ENCODE assay signal across 2 cellular contexts in genomic region chr12:38587594-38587993, GRCh38.
TF ChIP-seq lines count a peak whose summit lies in the region.

No MANE protein-coding gene starts in this region.

TF ChIP-seq in HepG2, 621 proteins besides CTCF, POLR2A, EP300 and RAD21 (continued from another document):
- TF ChIP-seq ATM (IDR thresholded peaks at IDR 0.05; ENCODE audit: borderline replicate concordance) = no peak
- no peak for TF ChIP-seq ZFAT (CRISPR knock-in tag; conservative IDR thresholded peaks at IDR 0.05)
- no peak for TF ChIP-seq PAXIP1 (CRISPR knock-in tag; conservative IDR thresholded peaks at IDR 0.05)
- TF ChIP-seq ZNF607 (CRISPR knock-in tag; IDR thresholded peaks at IDR 0.05; ENCODE audit: borderline replicate concordance) = no peak
- TF ChIP-seq ZNF3 (CRISPR knock-in tag; IDR thresholded peaks at IDR 0.05) = no peak
- no peak for TF ChIP-seq JARID2 (CRISPR knock-in tag; IDR thresholded peaks at IDR 0.05; ENCODE audit: insufficient replicate concordance)
- no peak for TF ChIP-seq CREM (IDR thresholded peaks at IDR 0.05)
- no peak for TF ChIP-seq CREM (CRISPR knock-in tag; IDR thresholded peaks at IDR 0.05)
- TF ChIP-seq KDM5B (CRISPR knock-in tag; IDR thresholded peaks at IDR 0.05; ENCODE audit: borderline replicate concordance) = no peak
- TF ChIP-seq ZNF644 (CRISPR knock-in tag; IDR thresholded peaks at IDR 0.05; ENCODE audit: low read depth) = no peak
- TF ChIP-seq MAF1 (CRISPR knock-in tag; IDR thresholded peaks at IDR 0.05; ENCODE audit: borderline replicate concordance) = no peak
- TF ChIP-seq SOX13 (IDR thresholded peaks at IDR 0.05) = no peak
- no peak for TF ChIP-seq SOX13 (CRISPR knock-in tag; conservative IDR thresholded peaks at IDR 0.05 in 1 of 2, IDR thresholded peaks at IDR 0.05 in 1 of 2)

TF ChIP-seq in SK-N-SH treated with all-trans-retinoic acid at 6 μM for 48 hours, 23 proteins besides CTCF, POLR2A, EP300 and RAD21 (continued from another document):
- no peak for TF ChIP-seq SNAI2 (CRISPR knock-in tag; IDR thresholded peaks at IDR 0.05)
- TF ChIP-seq PPARA (CRISPR knock-in tag; IDR thresholded peaks at IDR 0.05; ENCODE audit: borderline replicate concordance) = no peak
- TF ChIP-seq TSHZ2 (CRISPR knock-in tag; IDR thresholded peaks at IDR 0.05) = no peak
- no peak for TF ChIP-seq ZNF8 (CRISPR knock-in tag; IDR thresholded peaks at IDR 0.05)
- no peak for TF ChIP-seq ZNF70 (CRISPR knock-in tag; IDR thresholded peaks at IDR 0.05)
- TF ChIP-seq CREB5 (CRISPR knock-in tag; IDR thresholded peaks at IDR 0.05; ENCODE audit: low read depth) = no peak
- TF ChIP-seq ZFP30 (CRISPR knock-in tag; IDR thresholded peaks at IDR 0.05) = no peak
- TF ChIP-seq ZFP3 (CRISPR knock-in tag; IDR thresholded peaks at IDR 0.05) = no peak
- no peak for TF ChIP-seq TOX (CRISPR knock-in tag; IDR thresholded peaks at IDR 0.05; ENCODE audit: borderline replicate concordance)
TF ChIP-seq in SK-N-SH treated with all-trans-retinoic acid at 6 μM for 48 hours: peak in this region for 0.
